In genomic region chr13:114314074-114314912, GRCh38 we compare ENCODE assay signal across 1 cellular context.
TF ChIP-seq lines count a peak whose summit lies in the region.

CHAMP1 (plus strand) TSS chr13:114314503; CDS start chr13:114323843, 9,340 bp downstream.

TF ChIP-seq in HepG2, 621 proteins besides CTCF, POLR2A, EP300 and RAD21 (continued from another document and continues in another):
- TF ChIP-seq GMEB1 (CRISPR knock-in tag; IDR thresholded peaks at IDR 0.05; ENCODE audit: borderline replicate concordance): peak; percentile 95
- TF ChIP-seq ZBTB38 (CRISPR knock-in tag; IDR thresholded peaks at IDR 0.05): peak; percentile 82
- TF ChIP-seq NONO (IDR thresholded peaks at IDR 0.05): no peak
- peak; percentile 51; the same call in 1 of the 2 replicates for TF ChIP-seq NONO (CRISPR knock-in tag; conservative IDR thresholded peaks at IDR 0.05)
- TF ChIP-seq ZNF546 (CRISPR knock-in tag; conservative IDR thresholded peaks at IDR 0.05): peak; percentile 56
- TF ChIP-seq ZNF790 (CRISPR knock-in tag; IDR thresholded peaks at IDR 0.05; ENCODE audit: borderline replicate concordance): peak; percentile 99
- peak; percentile 94 for TF ChIP-seq ASH2L (IDR thresholded peaks at IDR 0.05; ENCODE audit: insufficient read length, low read depth, low read length)
- TF ChIP-seq ZNF770 (CRISPR knock-in tag; IDR thresholded peaks at IDR 0.05): peak; percentile 75; the same call in 1 of the 2 replicates
- peak; percentile 80 for TF ChIP-seq HNRNPLL (IDR thresholded peaks at IDR 0.05; ENCODE audit: low read depth, low read length, poor library complexity, severe bottlenecking)
- peak; percentile 36; the same call in 1 of the 2 replicates for TF ChIP-seq MTF1 (CRISPR knock-in tag; IDR thresholded peaks at IDR 0.05)
- TF ChIP-seq SMYD3 (CRISPR knock-in tag; IDR thresholded peaks at IDR 0.05): 0 out of 2 replicates have a peak, but pooled peaks have one; percentile 61
- peak; percentile 37; the same call in 1 of the 2 replicates for TF ChIP-seq ZNF768 (CRISPR knock-in tag; IDR thresholded peaks at IDR 0.05)
- TF ChIP-seq BATF2 (CRISPR knock-in tag; IDR thresholded peaks at IDR 0.05): peak; percentile 76; the same call in 1 of the 2 replicates
- TF ChIP-seq GATAD2A (CRISPR knock-in tag; IDR thresholded peaks at IDR 0.05): peak; percentile 4; the same call in 1 of the 2 replicates
- peak; percentile 85; the same call in 1 of the 2 replicates for TF ChIP-seq UBTF (CRISPR knock-in tag; IDR thresholded peaks at IDR 0.05)
- TF ChIP-seq KMT2B (CRISPR knock-in tag; IDR thresholded peaks at IDR 0.05): peak; percentile 77
- peak; percentile 87 for TF ChIP-seq YY1 (IDR thresholded peaks at IDR 0.05; ENCODE audit: insufficient read depth, insufficient replicate concordance, low read depth, low read length)
- peak; percentile 88 for TF ChIP-seq MXD1 (CRISPR knock-in tag; IDR thresholded peaks at IDR 0.05)
- TF ChIP-seq NFYC (CRISPR knock-in tag; IDR thresholded peaks at IDR 0.05): peak; percentile 83
- no peak for TF ChIP-seq PHF5A (CRISPR knock-in tag; IDR thresholded peaks at IDR 0.05; ENCODE audit: low read depth, unreplicated experiment)
- TF ChIP-seq HOXA9 (CRISPR knock-in tag; IDR thresholded peaks at IDR 0.05; ENCODE audit: borderline replicate concordance): peak; percentile 88
- TF ChIP-seq THAP8 (CRISPR knock-in tag; IDR thresholded peaks at IDR 0.05; ENCODE audit: borderline replicate concordance): 0 out of 2 replicates have a peak, but pooled peaks have one; percentile 65
- TF ChIP-seq CREB3 (CRISPR knock-in tag; IDR thresholded peaks at IDR 0.05): peak; percentile 83
- TF ChIP-seq MIXL1 (CRISPR knock-in tag; IDR thresholded peaks at IDR 0.05): peak; percentile 36; the same call in 1 of the 2 replicates
- TF ChIP-seq CHD2 (IDR thresholded peaks at IDR 0.05; ENCODE audit: low read depth, low read length): peak; percentile 81
- no peak; the same call in 1 of the 2 replicates for TF ChIP-seq ZMYM2 (CRISPR knock-in tag; IDR thresholded peaks at IDR 0.05)
- TF ChIP-seq NKX3-1 (CRISPR knock-in tag; IDR thresholded peaks at IDR 0.05): peak; percentile 84; the same call in 1 of the 2 replicates
- TF ChIP-seq ISX (CRISPR knock-in tag; conservative IDR thresholded peaks at IDR 0.05): 0 out of 2 replicates have a peak, but pooled peaks have one; percentile 87
- peak; percentile 85; the same call in 1 of the 2 replicates for TF ChIP-seq ZNF160 (CRISPR knock-in tag; IDR thresholded peaks at IDR 0.05)
- peak; percentile 79; the same call in 1 of the 2 replicates for TF ChIP-seq ARID4A (CRISPR knock-in tag; IDR thresholded peaks at IDR 0.05; ENCODE audit: borderline replicate concordance)
- TF ChIP-seq SOX6 (IDR thresholded peaks at IDR 0.05): no peak
- peak; percentile 25; the same call in 1 of the 2 replicates for TF ChIP-seq SOX6 (CRISPR knock-in tag; IDR thresholded peaks at IDR 0.05)
- TF ChIP-seq ZNF503 (CRISPR knock-in tag; IDR thresholded peaks at IDR 0.05): peak; percentile 70; the same call in 1 of the 2 replicates
- peak; percentile 51; the same call in 1 of the 2 replicates for TF ChIP-seq ZMYM4 (CRISPR knock-in tag; IDR thresholded peaks at IDR 0.05)
- peak; percentile 70 for TF ChIP-seq KMT2A (CRISPR knock-in tag; IDR thresholded peaks at IDR 0.05)
- TF ChIP-seq TEAD3 (CRISPR knock-in tag; optimal IDR thresholded peaks at IDR 0.05; ENCODE audit: borderline replicate concordance): no peak
- TF ChIP-seq MIER2 (CRISPR knock-in tag; IDR thresholded peaks at IDR 0.05): no peak
- 0 out of 2 replicates have a peak, but pooled peaks have one; percentile 26 for TF ChIP-seq DRAP1 (CRISPR knock-in tag; IDR thresholded peaks at IDR 0.05)
- peak; percentile 41 for TF ChIP-seq ZFP91 (CRISPR knock-in tag; IDR thresholded peaks at IDR 0.05; ENCODE audit: borderline replicate concordance)
- no peak for TF ChIP-seq PAWR (CRISPR knock-in tag; IDR thresholded peaks at IDR 0.05; ENCODE audit: borderline replicate concordance)
- TF ChIP-seq SIN3A (IDR thresholded peaks at IDR 0.05; ENCODE audit: borderline replicate concordance, low read depth, low read length): peak; percentile 67; the same call in 1 of the 2 replicates
- peak; percentile 80; the same call in 1 of the 2 replicates for TF ChIP-seq EED (CRISPR knock-in tag; IDR thresholded peaks at IDR 0.05)
